ENCODE assay signal across 1 cellular context in genomic region chr6:110116258-110116657, GRCh38.
TF ChIP-seq lines count a peak whose summit lies in the region.

No MANE protein-coding gene starts in this region.

TF ChIP-seq in K562, 482 proteins besides CTCF, POLR2A, EP300 and RAD21 (continued from another document):
- TF ChIP-seq, protein P1, sequence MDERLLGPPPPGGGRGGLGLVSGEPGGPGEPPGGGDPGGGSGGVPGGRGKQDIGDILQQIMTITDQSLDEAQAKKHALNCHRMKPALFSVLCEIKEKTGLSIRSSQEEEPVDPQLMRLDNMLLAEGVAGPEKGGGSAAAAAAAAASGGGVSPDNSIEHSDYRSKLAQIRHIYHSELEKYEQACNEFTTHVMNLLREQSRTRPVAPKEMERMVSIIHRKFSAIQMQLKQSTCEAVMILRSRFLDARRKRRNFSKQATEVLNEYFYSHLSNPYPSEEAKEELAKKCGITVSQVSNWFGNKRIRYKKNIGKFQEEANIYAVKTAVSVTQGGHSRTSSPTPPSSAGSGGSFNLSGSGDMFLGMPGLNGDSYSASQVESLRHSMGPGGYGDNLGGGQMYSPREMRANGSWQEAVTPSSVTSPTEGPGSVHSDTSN (CRISPR knock-in tag; IDR thresholded peaks at IDR 0.05; ENCODE audit: low read depth), result no peak
- TF ChIP-seq, protein P1 (tag; conservative IDR thresholded peaks at IDR 0.05; ENCODE audit: low read depth), result no peak
- TF ChIP-seq ZNF146 (CRISPR knock-in tag; IDR thresholded peaks at IDR 0.05; ENCODE audit: unreplicated experiment) (no peak), UBTF (IDR thresholded peaks at IDR 0.05; ENCODE audit: borderline replicate concordance in 1 of 2, low read depth in 2 of 2, low read length in 2 of 2) (no peak), TGIF2 (CRISPR knock-in tag; IDR thresholded peaks at IDR 0.05) (no peak), MEF2D (tag; conservative IDR thresholded peaks at IDR 0.05; ENCODE audit: low read depth) (no peak), LCOR (CRISPR knock-in tag; IDR thresholded peaks at IDR 0.05) (no peak)
- TF ChIP-seq, protein P2, sequence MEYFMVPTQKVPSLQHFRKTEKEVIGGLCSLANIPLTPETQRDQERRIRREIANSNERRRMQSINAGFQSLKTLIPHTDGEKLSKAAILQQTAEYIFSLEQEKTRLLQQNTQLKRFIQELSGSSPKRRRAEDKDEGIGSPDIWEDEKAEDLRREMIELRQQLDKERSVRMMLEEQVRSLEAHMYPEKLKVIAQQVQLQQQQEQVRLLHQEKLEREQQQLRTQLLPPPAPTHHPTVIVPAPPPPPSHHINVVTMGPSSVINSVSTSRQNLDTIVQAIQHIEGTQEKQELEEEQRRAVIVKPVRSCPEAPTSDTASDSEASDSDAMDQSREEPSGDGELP (CRISPR knock-in tag; IDR thresholded peaks at IDR 0.05; ENCODE audit: borderline replicate concordance), result no peak
